ENCODE assay signal across 10 cellular contexts in genomic region chr20:6704132-6704861, GRCh38.
DNase-seq lines count a peak whose midpoint lies in the region; ATAC-seq and TF ChIP-seq lines count a peak whose summit lies in the region.
"Had no signal": no experiment of that assay in that cellular context is flagged by ENCODE, and none has a peak within 500 bp of the region (broad histone marks: within the 10 kb centered on the region; RNA-seq: fewer than 3 reads in every experiment).

No MANE protein-coding gene starts in this region.

- no peaks in the 10 kb centered on the region for H3K9me3 ChIP-seq in spleen

- H3K9me3 Mint-ChIP-seq in stimulated activated effector memory CD8-positive, alpha-beta T cell treated with anti-CD3 and anti-CD28 coated beads, Interleukin-12 subunit alpha, Interleukin-12 subunit beta, amount 100 ng/mL, for 72 hours = peaks cover 11% of the 10 kb centered on the region
- H3K9me3 Mint-ChIP-seq: activated CD8-positive, alpha-beta T cell treated with anti-CD3 and anti-CD28 coated beads for 36 hours had no signal

- TF ChIP-seq CTCF in brain microvascular endothelial cell (IDR thresholded peaks at IDR 0.05; ENCODE audit: low read depth, low read length, missing control alignments) (no peak), spleen (IDR thresholded peaks at IDR 0.05 in 8 of 11, conservative IDR thresholded peaks at IDR 0.05 in 3 of 11) (no peak)

- no peaks in the 10 kb centered on the region for H3K27me3 ChIP-seq in brain microvascular endothelial cell (replicated peaks)
- no peaks in the 10 kb centered on the region for H3K27me3 ChIP-seq in spleen (replicated peaks in 1 of 7)

- H3K36me3 ChIP-seq in brain microvascular endothelial cell (replicated peaks) = no peaks in the 10 kb centered on the region
- no peaks in the 10 kb centered on the region for H3K36me3 ChIP-seq in spleen

- no peak for TF ChIP-seq POLR2A in spleen (IDR thresholded peaks at IDR 0.05)

- H3K4me1 Mint-ChIP-seq in stimulated activated effector memory CD8-positive, alpha-beta T cell treated with anti-CD3 and anti-CD28 coated beads, Interleukin-12 subunit alpha, Interleukin-12 subunit beta, amount 100 ng/mL, for 72 hours = no peaks in the 10 kb centered on the region

- DNase-seq in brain microvascular endothelial cell (peak; percentile 76), kidney glomerular epithelial cell (lab: John Stamatoyannopoulos, UW) (peak; percentile 99), spleen (no peak), NCI-H2029 treated with DMSO at 0.1 percent for 48 hours (lab: John Stamatoyannopoulos, UW) (no peak)
- no peak for DNase-seq in activated CD8-positive, alpha-beta memory T cell treated with anti-CD3 and anti-CD28 coated beads, Interleukin-2, amount 50 U/mL, for 48 hours
- no peak for DNase-seq in stimulated activated effector memory CD8-positive, alpha-beta T cell treated with anti-CD3 and anti-CD28 coated beads, Interleukin-12 subunit alpha, Interleukin-12 subunit beta, amount 100 ng/mL, for 72 hours (ENCODE audit: low spot score in 2 of 2)
- DNase-seq: activated CD8-positive, alpha-beta T cell treated with anti-CD3 and anti-CD28 coated beads for 36 hours; cortex of kidney had no signal

- H3K36me3 Mint-ChIP-seq in stimulated activated effector memory CD8-positive, alpha-beta T cell treated with anti-CD3 and anti-CD28 coated beads, Interleukin-12 subunit alpha, Interleukin-12 subunit beta, amount 100 ng/mL, for 72 hours = no peaks in the 10 kb centered on the region

- peak; percentile 46 for ATAC-seq in GM18868 (IDR thresholded peaks at IDR 0.05; ENCODE audit: unreplicated experiment)
- no peak for ATAC-seq in GM21529 (IDR thresholded peaks at IDR 0.05; ENCODE audit: unreplicated experiment)
- ATAC-seq in stimulated activated effector memory CD8-positive, alpha-beta T cell treated with anti-CD3 and anti-CD28 coated beads, Interleukin-12 subunit alpha, Interleukin-12 subunit beta, amount 100 ng/mL, for 72 hours = no peak
- ATAC-seq: activated CD8-positive, alpha-beta T cell treated with anti-CD3 and anti-CD28 coated beads for 36 hours had no signal

- no peak overlapping the region for H3K4me3 Mint-ChIP-seq in stimulated activated effector memory CD8-positive, alpha-beta T cell treated with anti-CD3 and anti-CD28 coated beads, Interleukin-12 subunit alpha, Interleukin-12 subunit beta, amount 100 ng/mL, for 72 hours
- H3K4me3 Mint-ChIP-seq: activated CD8-positive, alpha-beta T cell treated with anti-CD3 and anti-CD28 coated beads for 36 hours had no signal

- no peak overlapping the region for H3K27ac Mint-ChIP-seq in stimulated activated effector memory CD8-positive, alpha-beta T cell treated with anti-CD3 and anti-CD28 coated beads, Interleukin-12 subunit alpha, Interleukin-12 subunit beta, amount 100 ng/mL, for 72 hours
- H3K27ac Mint-ChIP-seq: activated CD8-positive, alpha-beta T cell treated with anti-CD3 and anti-CD28 coated beads for 36 hours had no signal

- no peak overlapping the region for H3K4me3 ChIP-seq in brain microvascular endothelial cell (ENCODE audit: low read depth, low read length)
- no peak overlapping the region for H3K4me3 ChIP-seq in spleen

- peaks cover 4 to 44% (median 19%) of the 10 kb centered on the region in 6 donors for H3K4me1 ChIP-seq in spleen

- WGBS in spleen, 5 donors = 62 to 83% (median 82%) methylated on average over 6 of the region's 6 CpGs

- in situ Hi-C loops in brain microvascular endothelial cell (cut with HindIII; ENCODE audit: low pct_ligation_motif_present, low sequenced_read_pairs) = no loop called here

- peak overlapping the region; percentile 93 for H3K27ac ChIP-seq in brain microvascular endothelial cell
- H3K27ac ChIP-seq in spleen = peak overlapping the region in 6 of 8 donors; percentile 41 to 82 (median 78)

- intact Hi-C loops in spleen (cut with DNase I; ENCODE audit: low total_unique reads) = no loop called here

Comparison
In these comparisons a context has a peak if more than half of its experiments do, and no peak if none do; other contexts are left out.
1. DNase-seq: peak in brain microvascular endothelial cell (single experiment) and kidney glomerular epithelial cell (single experiment); none in spleen (single experiment), activated CD8-positive, alpha-beta memory T cell treated with anti-CD3 and anti-CD28 coated beads, Interleukin-2, amount 50 U/mL, for 48 hours (single experiment), NCI-H2029 treated with DMSO at 0.1 percent for 48 hours (single experiment) and stimulated activated effector memory CD8-positive, alpha-beta T cell treated with anti-CD3 and anti-CD28 coated beads, Interleukin-12 subunit alpha, Interleukin-12 subunit beta, amount 100 ng/mL, for 72 hours (0 of 2).